In genomic region chr15:49620174-49620573, GRCh38 we compare ENCODE assay signal across 8 cellular contexts. TPM values are rescaled to one million over a fixed set of nuclear protein-coding genes. Genes with fewer than 3 reads are reported as not detected.
DNase-seq lines count a peak whose midpoint lies in the region; ATAC-seq, FAIRE-seq and TF ChIP-seq lines count a peak whose summit lies in the region.

No MANE protein-coding gene starts in this region.

- H3K27ac Mint-ChIP-seq in T-helper 1 cell treated with Interleukin-12 subunit alpha and Interleukin-12 subunit beta and Interleukin-4 antibody, amounts not matched to agents 30 μg/mL and 1 μg/mL, for 36 hours: peak overlapping the region; percentile 92

- H3K4me1 ChIP-seq in lower lobe of right lung: peaks cover 23% of the 10 kb centered on the region
- peaks cover 25% of the 10 kb centered on the region for H3K4me1 ChIP-seq in upper lobe of right lung

- no peaks in the 10 kb centered on the region for H3K27me3 ChIP-seq in lower lobe of right lung (ENCODE audit: low read depth)
- H3K27me3 ChIP-seq in upper lobe of right lung: no peaks in the 10 kb centered on the region

- peaks cover 14% of the 10 kb centered on the region for H3K36me3 Mint-ChIP-seq in T-helper 1 cell treated with Interleukin-12 subunit alpha and Interleukin-12 subunit beta and Interleukin-4 antibody, amounts not matched to agents 30 μg/mL and 1 μg/mL, for 36 hours (ENCODE audit: low read depth)

- peak; percentile 14 for FAIRE-seq in colon (lab: Jason Lieb, UNC)

- peaks cover 37% of the 10 kb centered on the region for H3K4me1 Mint-ChIP-seq in T-helper 1 cell treated with Interleukin-12 subunit alpha and Interleukin-12 subunit beta and Interleukin-4 antibody, amounts not matched to agents 30 μg/mL and 1 μg/mL, for 36 hours (ENCODE audit: low read depth)

- H3K27ac ChIP-seq in lower lobe of right lung: peak overlapping the region; percentile 94
- H3K27ac ChIP-seq in upper lobe of right lung: peak overlapping the region; percentile 98

- H3K27me3 Mint-ChIP-seq in T-helper 1 cell treated with Interleukin-12 subunit alpha and Interleukin-12 subunit beta and Interleukin-4 antibody, amounts not matched to agents 30 μg/mL and 1 μg/mL, for 36 hours (ENCODE audit: low read depth): no peaks in the 10 kb centered on the region

- intact Hi-C loops in lower lobe of right lung (cut with DNase I) (no loop called here), upper lobe of right lung (cut with DNase I) (no loop called here)

- H3K9me3 Mint-ChIP-seq in T-helper 1 cell treated with Interleukin-12 subunit alpha and Interleukin-12 subunit beta and Interleukin-4 antibody, amounts not matched to agents 30 μg/mL and 1 μg/mL, for 36 hours: peaks cover 17% of the 10 kb centered on the region

- TF ChIP-seq CTCF in lower lobe of right lung (IDR thresholded peaks at IDR 0.05) (peak; percentile 16), upper lobe of right lung (IDR thresholded peaks at IDR 0.05) (peak; percentile 24)

- H3K4me3 Mint-ChIP-seq in T-helper 1 cell treated with Interleukin-12 subunit alpha and Interleukin-12 subunit beta and Interleukin-4 antibody, amounts not matched to agents 30 μg/mL and 1 μg/mL, for 36 hours: peak overlapping the region; percentile 90

- DNase-seq in T-helper 1 cell (no peak), NOMO-1 treated with dmso at 0.1 percent for 144 hours (lab: John Stamatoyannopoulos, UW; ENCODE audit: unreplicated experiment) (peak; percentile 28), lower lobe of right lung (no peak), upper lobe of right lung (no peak), hippocampal formation (lab: John Stamatoyannopoulos, UW) (no peak)

- no peaks in the 10 kb centered on the region for H3K36me3 ChIP-seq in lower lobe of right lung
- H3K36me3 ChIP-seq in upper lobe of right lung: no peaks in the 10 kb centered on the region

- H3K9me3 ChIP-seq in lower lobe of right lung (peaks cover under 1% of the 10 kb centered on the region), upper lobe of right lung (no peaks in the 10 kb centered on the region)

- peak overlapping the region; percentile 78 for H3K4me3 ChIP-seq in lower lobe of right lung
- H3K4me3 ChIP-seq in upper lobe of right lung: peak overlapping the region; percentile 85

- ATAC-seq in lower lobe of right lung (peak; percentile 40 to 53), upper lobe of right lung (no peak), GM18873 (IDR thresholded peaks at IDR 0.05; ENCODE audit: low FRiP score, unreplicated experiment) (no peak)

RNA-seq across cellular contexts. Expression of gene FAM227B, which starts 0.4 kb away (rescaled TPM):
- 5.1 TPM for total RNA-seq in lower lobe of right lung
- 4.5 TPM for total RNA-seq in upper lobe of right lung

RNA-seq across cellular contexts. Expression of gene DTWD1, which starts 0.7 kb away (rescaled TPM):
- total RNA-seq in lower lobe of right lung (29.3 TPM), upper lobe of right lung (29.3 TPM)

Comparison
In these comparisons a context has a peak if more than half of its experiments do, and no peak if none do; other contexts are left out.
1. ATAC-seq: peak in lower lobe of right lung (2 of 2); none in upper lobe of right lung (single experiment) and GM18873 (single experiment).